8 cellular contexts compared by ENCODE assay signal in the genomic region with DNA sequence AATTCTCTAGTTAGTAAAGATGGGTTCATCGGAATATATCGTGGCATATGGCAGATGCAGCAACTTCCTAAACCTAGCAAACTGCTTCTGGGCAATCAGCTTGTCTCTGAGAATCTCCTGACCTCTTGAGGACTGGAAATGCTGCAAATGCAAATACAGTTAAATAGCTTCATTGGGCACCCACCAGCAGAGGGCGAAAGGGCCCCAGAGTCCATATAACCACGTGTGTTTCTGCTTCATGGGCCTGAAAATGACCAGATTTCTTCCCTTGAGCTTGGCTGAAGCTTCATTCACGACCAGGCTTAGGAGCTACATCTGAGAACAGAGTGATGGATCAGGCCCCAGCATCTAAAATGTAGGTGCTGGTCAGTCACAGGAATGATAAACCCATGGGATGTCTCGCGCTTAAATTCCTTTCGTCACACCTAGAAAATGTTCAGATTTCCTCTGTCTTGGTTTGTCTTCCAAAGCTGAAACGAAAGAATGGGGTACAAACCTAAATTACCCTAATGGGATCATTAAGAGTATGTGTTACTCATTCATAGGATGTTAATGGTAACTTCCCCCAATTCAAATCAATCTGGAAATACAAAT.
DNase-seq lines count a peak whose midpoint lies in the region; ATAC-seq and TF ChIP-seq lines count a peak whose summit lies in the region.

No MANE protein-coding gene starts in this region.

- H2BK5ac ChIP-seq in neuronal stem cell (ENCODE audit: low read length): no peak overlapping the region

- H3F3A ChIP-seq in DOHH2 (ENCODE audit: control insufficient read depth, insufficient read depth): no peaks in the 10 kb centered on the region

- no peak overlapping the region for H3K4ac ChIP-seq in neuronal stem cell (ENCODE audit: low read length)

- H3K36me3 ChIP-seq in DOHH2 (ENCODE audit: control insufficient read depth, low read length) (no peaks in the 10 kb centered on the region), endodermal cell (ENCODE audit: control insufficient read depth, insufficient read depth, low read length) (no peaks in the 10 kb centered on the region), neuronal stem cell (replicated peaks in 1 of 2; ENCODE audit: control insufficient read depth in 2 of 2, insufficient read depth in 2 of 2, low read length in 2 of 2) (no peaks in the 10 kb centered on the region)

- H3K27me3 ChIP-seq in DOHH2 (ENCODE audit: control insufficient read depth, low read length): no peaks in the 10 kb centered on the region
- no peaks in the 10 kb centered on the region for H3K27me3 ChIP-seq in endodermal cell (ENCODE audit: control insufficient read depth, insufficient read depth, low read length, poor library complexity, severe bottlenecking)
- no peaks in the 10 kb centered on the region for H3K27me3 ChIP-seq in neuronal stem cell (ENCODE audit: control insufficient read depth in 3 of 3, insufficient read depth in 3 of 3, low read depth in 1 of 3, low read length in 3 of 3)

- H3K14ac ChIP-seq in neuronal stem cell (ENCODE audit: low read length): no peak overlapping the region

- H3K4me3 ChIP-seq in DOHH2 (ENCODE audit: low read length) (no peak overlapping the region), endodermal cell (ENCODE audit: low read length) (no peak overlapping the region), neuronal stem cell (ENCODE audit: low read length in 2 of 2) (no peak overlapping the region)

- no peaks in the 10 kb centered on the region for H3K79me1 ChIP-seq in neuronal stem cell (ENCODE audit: low read depth, low read length)

- no peaks in the 10 kb centered on the region for H3K9me2 ChIP-seq in DOHH2 (replicated peaks; ENCODE audit: control insufficient read depth, low read length)

- H3K4me2 ChIP-seq in DOHH2 (ENCODE audit: low read length) (no peak overlapping the region), neuronal stem cell (ENCODE audit: insufficient read depth, low read length, poor library complexity, severe bottlenecking) (no peak overlapping the region)

- no peaks in the 10 kb centered on the region for H3K79me2 ChIP-seq in DOHH2 (ENCODE audit: control insufficient read depth, low read length)

- H3K9me3 ChIP-seq in DOHH2 (ENCODE audit: control insufficient read depth, insufficient read depth, low read length): no peaks in the 10 kb centered on the region
- H3K9me3 ChIP-seq in endodermal cell (ENCODE audit: control insufficient read depth, low read length): peaks cover 9% of the 10 kb centered on the region
- H3K9me3 ChIP-seq in neuronal stem cell (replicated peaks in 1 of 2; ENCODE audit: control insufficient read depth in 2 of 2, insufficient read depth in 1 of 2, low read depth in 1 of 2, low read length in 2 of 2): no peaks in the 10 kb centered on the region

- H4K8ac ChIP-seq in neuronal stem cell (ENCODE audit: low read depth, low read length): no peak overlapping the region

- no peaks in the 10 kb centered on the region for H3K9me3 Mint-ChIP-seq in endodermal cell

- TF ChIP-seq CTCF in DOHH2 (IDR thresholded peaks at IDR 0.05; ENCODE audit: low read depth, low read length, poor library complexity, severe bottlenecking) (peak; percentile 57), endodermal cell (conservative IDR thresholded peaks at IDR 0.05) (peak; percentile 88)

- H3K4me3 Mint-ChIP-seq in endodermal cell: no peak overlapping the region

- no peaks in the 10 kb centered on the region for H3K4me1 ChIP-seq in DOHH2 (ENCODE audit: control insufficient read depth, low read length)
- no peaks in the 10 kb centered on the region for H3K4me1 ChIP-seq in endodermal cell (ENCODE audit: control insufficient read depth, insufficient read depth, low read length)
- H3K4me1 ChIP-seq in neuronal stem cell (ENCODE audit: control insufficient read depth in 2 of 2, insufficient read depth in 1 of 2, low read depth in 1 of 2, low read length in 2 of 2): no peaks in the 10 kb centered on the region

- H3K9ac ChIP-seq in endodermal cell (ENCODE audit: extremely low read depth, low read length, poor library complexity, severe bottlenecking) (no peak overlapping the region), neuronal stem cell (ENCODE audit: low read depth, low read length, poor library complexity) (no peak overlapping the region)

- peaks cover 3% of the 10 kb centered on the region for H3K4me1 Mint-ChIP-seq in endodermal cell

- H2BK120ac ChIP-seq in neuronal stem cell (ENCODE audit: low read depth, low read length): no peak overlapping the region

- DNase-seq in HuH-7.5 (ENCODE audit: low spot score) (peak; percentile 7), SK-N-DZ (ENCODE audit: low spot score) (peak; percentile 59), endodermal cell (peak; percentile 95), neuronal stem cell (ENCODE audit: low spot score) (peak; percentile 11), cortex of kidney (lab: John Stamatoyannopoulos, UW) (no peak)

- no peak overlapping the region for H3K18ac ChIP-seq in neuronal stem cell (ENCODE audit: low read length)

- no peak overlapping the region for H3K23ac ChIP-seq in neuronal stem cell (ENCODE audit: low read depth, low read length, poor library complexity)

- no peak overlapping the region for H3K27ac Mint-ChIP-seq in endodermal cell

- 58 to 61% methylated on average over 5 to 8 of the region's 9 CpGs for WGBS in endodermal cell (ENCODE audit: insufficient coverage in 1 of 2, insufficient read length in 1 of 2), 2 experiments
- no CpG with 5 or more reads among the region's 9 CpGs for WGBS in neuronal stem cell (ENCODE audit: extremely low coverage in 2 of 2, insufficient read length in 2 of 2, insufficient replicate concordance in 1 of 2), 2 donors

- H2AFZ ChIP-seq in neuronal stem cell (ENCODE audit: low read length): no peak overlapping the region

- H2AK5ac ChIP-seq in neuronal stem cell (ENCODE audit: low read depth, low read length): no peak overlapping the region

- no peak overlapping the region for H2BK15ac ChIP-seq in neuronal stem cell (ENCODE audit: low read length)

- no peak overlapping the region for H3K27ac ChIP-seq in DOHH2 (ENCODE audit: low read depth, low read length)
- H3K27ac ChIP-seq in endodermal cell (ENCODE audit: low read depth, low read length): no peak overlapping the region
- H3K27ac ChIP-seq in neuronal stem cell (replicated peaks; ENCODE audit: low read length): no peak overlapping the region

- peaks cover 27% of the 10 kb centered on the region for H3K27me3 Mint-ChIP-seq in endodermal cell (ENCODE audit: insufficient read depth)

- no peak overlapping the region for H4K91ac ChIP-seq in neuronal stem cell (ENCODE audit: low read depth, low read length, poor library complexity)

- H3K36me3 Mint-ChIP-seq in endodermal cell (ENCODE audit: low read depth): no peaks in the 10 kb centered on the region

- no peak for ATAC-seq in GM21381 (IDR thresholded peaks at IDR 0.05; ENCODE audit: unreplicated experiment)
- no peak for ATAC-seq in GM18858 (IDR thresholded peaks at IDR 0.05; ENCODE audit: unreplicated experiment)

- no peaks in the 10 kb centered on the region for H4K20me1 ChIP-seq in DOHH2 (ENCODE audit: control insufficient read depth, insufficient read depth, low read depth, low read length)

- H2BK12ac ChIP-seq in neuronal stem cell (ENCODE audit: low read length): no peak overlapping the region
